ENCODE assay signal across 23 cellular contexts in genomic region chr11:118215765-118216164, GRCh38. TPM values are rescaled to one million over a fixed set of nuclear protein-coding genes. Genes with fewer than 3 reads are reported as not detected.
A peak's percentile ranks its signal among the peaks of the same experiment; 100 is the strongest.
DNase-seq lines count a peak whose midpoint lies in the region; ATAC-seq and FAIRE-seq lines count a peak whose summit lies in the region.
"Had no signal": no experiment of that assay in that cellular context is flagged by ENCODE, and none has a peak within 500 bp of the region (broad histone marks: within the 10 kb centered on the region; RNA-seq: fewer than 3 reads in every experiment).

No MANE protein-coding gene starts in this region.

- H3K9me3 Mint-ChIP-seq in activated CD4-positive, alpha-beta T cell treated with anti-CD3 and anti-CD28 coated beads for 36 hours (ENCODE audit: low read depth): no peaks in the 10 kb centered on the region
- no peaks in the 10 kb centered on the region for H3K9me3 Mint-ChIP-seq in CD8-positive, alpha-beta memory T cell
- no peaks in the 10 kb centered on the region for H3K9me3 Mint-ChIP-seq in activated T-helper 2 cell treated with anti-CD3 and anti-CD28 coated beads, Interferon-gamma antibody, Interleukin-2, Interleukin-4, amounts not matched to agents 10 μg/mL and 5 μg/mL and 100 μg/mL, durations not matched to agents 14 hours and 24 hours and 36 hours
- H3K9me3 Mint-ChIP-seq: IgD-negative memory B cell had no signal

- H3K9me3 ChIP-seq in CD8-positive, alpha-beta memory T cell (ENCODE audit: low read length): no peaks in the 10 kb centered on the region
- no peaks in the 10 kb centered on the region for H3K9me3 ChIP-seq in small intestine (ENCODE audit: control insufficient read depth, low read depth)
- H3K9me3 ChIP-seq: thyroid gland had no signal

- intact Hi-C loops in activated CD4-positive, alpha-beta T cell treated with anti-CD3 and anti-CD28 coated beads for 36 hours (cut with DNase I, micrococcal nuclease): loop anchor here (2.0 to 5.0 kb wide), 6 partner anchors 17 to 228 kb away; partner anchors contain the start of genes CD3E (in 2 of the 2), KMT2A (in 2 of the 2), CD3D (in 1 of the 2) and IL10RA (in 1 of the 2)
- intact Hi-C loops in activated T-helper 2 cell treated with anti-CD3 and anti-CD28 coated beads, Interferon-gamma antibody, Interleukin-2, Interleukin-4, amounts not matched to agents 10 μg/mL and 5 μg/mL and 100 μg/mL, durations not matched to agents 14 hours and 24 hours and 36 hours (cut with micrococcal nuclease): loop anchor here (2.0 to 5.0 kb wide), 3 partner anchors 17 to 213 kb away; no protein-coding TSS in a partner anchor

- no peak for DNase-seq in activated CD4-positive, alpha-beta T cell treated with anti-CD3 and anti-CD28 coated beads for 36 hours
- DNase-seq in activated CD4-positive, alpha-beta T cell treated with anti-CD3 and anti-CD28 coated beads, Interleukin-2, amount 50 U/mL, for 1 hour: no peak
- DNase-seq in CD8-positive, alpha-beta memory T cell: no peak
- no peak for DNase-seq in activated T-helper 2 cell treated with anti-CD3 and anti-CD28 coated beads, Interferon-gamma antibody, Interleukin-2, Interleukin-4, amounts not matched to agents 10 μg/mL and 5 μg/mL and 100 μg/mL, durations not matched to agents 14 hours and 24 hours and 36 hours (ENCODE audit: low spot score)
- DNase-seq in small intestine (no peak), NOMO-1 treated with DMSO at 0.1 percent for 48 hours (lab: John Stamatoyannopoulos, UW; ENCODE audit: unreplicated experiment) (no peak)
- no peak for DNase-seq in effector CD4-positive, alpha-beta T cell
- DNase-seq in activated CD4-positive, CD25-positive, alpha-beta regulatory T cell treated with anti-CD3 and anti-CD28 coated beads, Interleukin-2, amount 50 U/mL, for 72 hours: no peak
- DNase-seq: brain microvascular endothelial cell; C1 segment of cervical spinal cord; DMS79; left ventricle myocardium superior; NCI-H1930; NCI-H510A treated with DMSO at 0.1 percent for 48 hours; stimulated activated CD4-positive, alpha-beta T cell treated with anti-CD3 and anti-CD28 coated beads, Interleukin-4, amount 100 ng/mL, for 4 hours; thyroid gland had no signal

- H3K4me3 ChIP-seq in CD8-positive, alpha-beta memory T cell (ENCODE audit: low read length): no peak overlapping the region
- H3K4me3 ChIP-seq in small intestine (ENCODE audit: low read depth in 1 of 2, low read length in 2 of 2): no peak overlapping the region
- H3K4me3 ChIP-seq: thyroid gland had no signal

- H3K27me3 ChIP-seq in CD8-positive, alpha-beta memory T cell (ENCODE audit: insufficient read depth, low read length, poor library complexity, severe bottlenecking): no peaks in the 10 kb centered on the region
- H3K27me3 ChIP-seq in small intestine (ENCODE audit: control insufficient read depth in 2 of 2, insufficient read depth in 2 of 2, low read length in 2 of 2): peaks cover 0 to 3% of the 10 kb centered on the region in 2 donors
- H3K27me3 ChIP-seq: thyroid gland had no signal

- no peak for FAIRE-seq in small intestine (lab: Jason Lieb, UNC)

- peaks cover 73% of the 10 kb centered on the region for H3K36me3 Mint-ChIP-seq in activated CD4-positive, alpha-beta T cell treated with anti-CD3 and anti-CD28 coated beads for 36 hours (ENCODE audit: low read depth)
- H3K36me3 Mint-ChIP-seq in CD8-positive, alpha-beta memory T cell: peaks cover 15 to 65% (median 24%) of the 10 kb centered on the region in 3 donors
- peaks cover 73% of the 10 kb centered on the region for H3K36me3 Mint-ChIP-seq in activated T-helper 2 cell treated with anti-CD3 and anti-CD28 coated beads, Interferon-gamma antibody, Interleukin-2, Interleukin-4, amounts not matched to agents 10 μg/mL and 5 μg/mL and 100 μg/mL, durations not matched to agents 14 hours and 24 hours and 36 hours (ENCODE audit: low read depth)

- CTCF ChIA-PET in activated CD4-positive, alpha-beta T cell treated with anti-CD3 and anti-CD28 coated beads for 36 hours (lab: Charles Lee): interaction anchor here (0.6 to 4.7 kb wide), 12 partner anchors 8 to 570 kb away, joined by 3 to 36 read pairs (median 6); partner anchors contain the start of gene JAML
- CTCF ChIA-PET in CD8-positive, alpha-beta memory T cell (lab: Charles Lee): interaction anchor here (1.0 to 7.9 kb wide), 10 partner anchors 9 to 76 kb away, joined by 3 to 46 read pairs (median 4); partner anchors contain the start of genes JAML and MPZL3

- H3K27ac Mint-ChIP-seq in activated CD4-positive, alpha-beta T cell treated with anti-CD3 and anti-CD28 coated beads for 36 hours: peak overlapping the region; percentile 100
- H3K27ac Mint-ChIP-seq in CD8-positive, alpha-beta memory T cell: peak overlapping the region in 7 of 8 donors; percentile 76 to 98 (median 95)
- peak overlapping the region; percentile 97 for H3K27ac Mint-ChIP-seq in activated T-helper 2 cell treated with anti-CD3 and anti-CD28 coated beads, Interferon-gamma antibody, Interleukin-2, Interleukin-4, amounts not matched to agents 10 μg/mL and 5 μg/mL and 100 μg/mL, durations not matched to agents 14 hours and 24 hours and 36 hours
- H3K27ac Mint-ChIP-seq: IgD-negative memory B cell had no signal

- no peaks in the 10 kb centered on the region for H3K27me3 Mint-ChIP-seq in activated CD4-positive, alpha-beta T cell treated with anti-CD3 and anti-CD28 coated beads for 36 hours
- H3K27me3 Mint-ChIP-seq in CD8-positive, alpha-beta memory T cell: peaks cover 0 to 1% of the 10 kb centered on the region in 2 donors
- no peaks in the 10 kb centered on the region for H3K27me3 Mint-ChIP-seq in activated T-helper 2 cell treated with anti-CD3 and anti-CD28 coated beads, Interferon-gamma antibody, Interleukin-2, Interleukin-4, amounts not matched to agents 10 μg/mL and 5 μg/mL and 100 μg/mL, durations not matched to agents 14 hours and 24 hours and 36 hours (ENCODE audit: low read depth)

- peak overlapping the region; percentile 76 for H3K4me3 Mint-ChIP-seq in activated CD4-positive, alpha-beta T cell treated with anti-CD3 and anti-CD28 coated beads for 36 hours
- peak overlapping the region; percentile 84 to 94 (median 90) for H3K4me3 Mint-ChIP-seq in CD8-positive, alpha-beta memory T cell
- peak overlapping the region; percentile 82 for H3K4me3 Mint-ChIP-seq in activated T-helper 2 cell treated with anti-CD3 and anti-CD28 coated beads, Interferon-gamma antibody, Interleukin-2, Interleukin-4, amounts not matched to agents 10 μg/mL and 5 μg/mL and 100 μg/mL, durations not matched to agents 14 hours and 24 hours and 36 hours (ENCODE audit: low read depth)

- peaks cover 96% of the 10 kb centered on the region for H3K4me1 Mint-ChIP-seq in activated CD4-positive, alpha-beta T cell treated with anti-CD3 and anti-CD28 coated beads for 36 hours
- peaks cover 0 to 100% (median 82%) of the 10 kb centered on the region in 3 donors for H3K4me1 Mint-ChIP-seq in CD8-positive, alpha-beta memory T cell
- H3K4me1 Mint-ChIP-seq in activated T-helper 2 cell treated with anti-CD3 and anti-CD28 coated beads, Interferon-gamma antibody, Interleukin-2, Interleukin-4, amounts not matched to agents 10 μg/mL and 5 μg/mL and 100 μg/mL, durations not matched to agents 14 hours and 24 hours and 36 hours (ENCODE audit: low read depth): peaks cover 93% of the 10 kb centered on the region

- ATAC-seq in activated CD4-positive, alpha-beta T cell treated with anti-CD3 and anti-CD28 coated beads for 36 hours: no peak
- ATAC-seq: esophagus mucosa, left ventricle myocardium superior had no signal

- H3K36me3 ChIP-seq in CD8-positive, alpha-beta memory T cell (ENCODE audit: insufficient read depth, low read length): peaks cover 13% of the 10 kb centered on the region
- H3K36me3 ChIP-seq in small intestine (ENCODE audit: control insufficient read depth in 2 of 2, insufficient read depth in 2 of 2, low read length in 2 of 2): no peaks in the 10 kb centered on the region
- H3K36me3 ChIP-seq: brain microvascular endothelial cell, thyroid gland had no signal

- POLR2A ChIA-PET in activated CD4-positive, alpha-beta T cell treated with anti-CD3 and anti-CD28 coated beads for 36 hours (lab: Charles Lee): interaction anchor here (1.4 to 4.6 kb wide), 5 partner anchors 10 to 25 kb away, joined by 6 to 44 read pairs (median 14); partner anchors contain the start of gene JAML
- POLR2A ChIA-PET in CD8-positive, alpha-beta memory T cell (lab: Charles Lee): interaction anchor here (0.7 to 2.5 kb wide), 6 partner anchors 11 to 1199 kb away, joined by 3 to 9 read pairs (median 4); partner anchors contain the start of genes CD3D and UBE4A

- WGBS in small intestine, 3 donors: 79 to 91% (median 81%) methylated on average over 7 of the region's 7 CpGs

- peaks cover 87% of the 10 kb centered on the region for H3K4me1 ChIP-seq in CD8-positive, alpha-beta memory T cell (ENCODE audit: insufficient read depth, low read length)
- peaks cover 8 to 16% of the 10 kb centered on the region in 2 donors for H3K4me1 ChIP-seq in small intestine (ENCODE audit: control insufficient read depth in 2 of 2, insufficient read depth in 1 of 2, low read depth in 1 of 2, low read length in 1 of 2)
- H3K4me1 ChIP-seq: parathyroid adenoma had no signal

- H3K27ac ChIP-seq in CD8-positive, alpha-beta memory T cell (ENCODE audit: low read depth, low read length): peak overlapping the region; percentile 17
- H3K27ac ChIP-seq in small intestine (ENCODE audit: low read depth in 1 of 2, low read length in 1 of 2): peak overlapping the region; percentile 28 to 47
- H3K27ac ChIP-seq: brain microvascular endothelial cell, parathyroid adenoma had no signal

RNA-seq across cellular contexts. Expression of gene JAML, which starts 9.0 kb away (rescaled TPM):
- 100 to 1,000 TPM; 168 to 193 TPM for total RNA-seq in activated CD4-positive, alpha-beta T cell treated with anti-CD3 and anti-CD28 coated beads for 36 hours
- total RNA-seq in CD8-positive, alpha-beta memory T cell: 100 to 1,000 TPM; 363 to 387 TPM
- polyA plus RNA-seq in CD8-positive, alpha-beta memory T cell: 210 TPM
- total RNA-seq in activated T-helper 2 cell treated with anti-CD3 and anti-CD28 coated beads, Interferon-gamma antibody, Interleukin-2, Interleukin-4, amounts not matched to agents 10 μg/mL and 5 μg/mL and 100 μg/mL, durations not matched to agents 14 hours and 24 hours and 36 hours: 377 and 389 TPM in 2 replicates
- 10 to 100 TPM in 1 of 3 donors, 1 to 10 TPM in 2; 4.2 to 21.6 (median 5.0) TPM for polyA plus RNA-seq in small intestine
- total RNA-seq: A172, glomerular endothelial cell, H4 had no signal

RNA-seq across cellular contexts. Expression of gene MPZL3, which starts 36.4 kb away (rescaled TPM):
- 10 to 100 TPM; 45.9 to 53.2 TPM for total RNA-seq in activated CD4-positive, alpha-beta T cell treated with anti-CD3 and anti-CD28 coated beads for 36 hours
- 100 to 1,000 TPM; 113 to 119 TPM for total RNA-seq in CD8-positive, alpha-beta memory T cell
- polyA plus RNA-seq in CD8-positive, alpha-beta memory T cell: 10.6 TPM
- total RNA-seq in activated T-helper 2 cell treated with anti-CD3 and anti-CD28 coated beads, Interferon-gamma antibody, Interleukin-2, Interleukin-4, amounts not matched to agents 10 μg/mL and 5 μg/mL and 100 μg/mL, durations not matched to agents 14 hours and 24 hours and 36 hours: 49.5 and 49.7 TPM in 2 replicates
- 1 to 10 TPM; 3.0 to 4.0 (median 3.9) TPM for polyA plus RNA-seq in small intestine

RNA-seq across cellular contexts. Expression of gene SCN2B, which starts 39.3 kb away (rescaled TPM):
- total RNA-seq in activated CD4-positive, alpha-beta T cell treated with anti-CD3 and anti-CD28 coated beads for 36 hours: not detected
- total RNA-seq in CD8-positive, alpha-beta memory T cell: not detected
- polyA plus RNA-seq in CD8-positive, alpha-beta memory T cell: not detected
- total RNA-seq in activated T-helper 2 cell treated with anti-CD3 and anti-CD28 coated beads, Interferon-gamma antibody, Interleukin-2, Interleukin-4, amounts not matched to agents 10 μg/mL and 5 μg/mL and 100 μg/mL, durations not matched to agents 14 hours and 24 hours and 36 hours: 0.02 TPM in 1 of 2 replicates, not detected in the other
- 1 to 10 TPM in 1 of 3 donors, under 1 TPM in 1, not detected in 1; under 0.01 to 2.3 TPM for polyA plus RNA-seq in small intestine
- total RNA-seq: A172, dermis microvascular lymphatic vessel endothelial cell, glomerular endothelial cell, H4 had no signal
- polyA plus RNA-seq: IgD-negative memory B cell had no signal

RNA-seq across cellular contexts. Expression of gene MPZL2, which starts 48.3 kb away (rescaled TPM):
- total RNA-seq in activated CD4-positive, alpha-beta T cell treated with anti-CD3 and anti-CD28 coated beads for 36 hours: 10 to 100 TPM; 26.7 to 30.1 TPM
- total RNA-seq in CD8-positive, alpha-beta memory T cell: 1 to 10 TPM; 4.5 to 5.5 TPM
- 0.36 TPM for polyA plus RNA-seq in CD8-positive, alpha-beta memory T cell
- 13.9 and 14.6 TPM in 2 replicates for total RNA-seq in activated T-helper 2 cell treated with anti-CD3 and anti-CD28 coated beads, Interferon-gamma antibody, Interleukin-2, Interleukin-4, amounts not matched to agents 10 μg/mL and 5 μg/mL and 100 μg/mL, durations not matched to agents 14 hours and 24 hours and 36 hours
- polyA plus RNA-seq in small intestine: 10 to 100 TPM in 1 of 3 donors, 1 to 10 TPM in 2; 1.6 to 27.5 (median 3.1) TPM
- total RNA-seq: A172 had no signal
- polyA plus RNA-seq: IgD-negative memory B cell had no signal
